Comparison of ENCODE assay signal across 8 cellular contexts in the genomic region with DNA sequence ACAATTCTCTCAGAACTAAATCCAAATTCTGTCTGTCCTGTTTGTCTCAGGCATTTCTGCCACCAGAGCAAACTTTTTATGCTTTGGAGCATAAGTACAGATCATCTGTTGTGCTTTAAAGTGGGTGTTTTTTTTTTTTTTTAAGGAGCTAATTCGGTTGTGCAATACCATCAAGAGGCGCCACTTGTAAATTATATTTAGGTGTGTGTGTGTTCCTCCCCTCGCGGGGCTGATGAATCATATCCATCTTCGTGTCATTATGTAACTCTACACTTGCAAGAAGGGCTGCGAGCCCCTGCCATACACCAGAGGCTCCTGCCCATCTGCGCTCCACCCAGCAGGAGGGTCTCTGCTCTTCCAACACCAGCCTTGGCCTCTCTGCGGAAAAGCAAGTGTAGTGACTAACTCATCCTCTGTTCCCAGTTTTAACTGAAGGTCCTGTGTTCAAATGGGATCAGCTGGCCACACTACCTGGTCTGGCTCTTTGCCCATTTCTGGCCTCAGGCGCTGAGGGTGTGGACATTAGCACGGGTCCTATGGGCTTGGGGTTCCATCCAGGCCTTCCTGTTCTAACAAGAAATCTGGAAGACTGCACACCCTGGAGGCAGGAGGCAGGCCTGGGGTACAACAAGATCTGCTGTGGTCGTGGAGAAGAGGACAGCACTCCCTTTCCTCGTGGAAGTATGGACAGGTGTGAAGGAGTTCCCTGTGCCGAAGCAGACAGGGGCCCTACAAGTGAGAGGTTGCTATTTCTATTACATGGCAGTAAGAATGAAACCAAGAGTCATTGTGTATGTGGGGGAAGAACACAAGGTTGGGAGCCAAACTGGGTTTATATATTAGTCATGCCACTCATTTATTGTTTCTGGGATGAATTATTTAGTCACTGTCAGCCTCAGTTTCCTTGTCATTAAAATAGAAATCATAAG.
DNase-seq lines count a peak whose midpoint lies in the region; ATAC-seq and TF ChIP-seq lines count a peak whose summit lies in the region.

No MANE protein-coding gene starts in this region.

- H4K20me1 ChIP-seq in GM23248 (ENCODE audit: insufficient read depth), result no peaks in the 10 kb centered on the region

- peak; percentile 86 to 95 (median 93) for ATAC-seq in psoas muscle
- no peak for ATAC-seq in CD8-positive, alpha-beta T cell

- H2AFZ ChIP-seq in GM23248, result peak overlapping the region; percentile 11; the same call in 1 of the 2 replicates

- no peak overlapping the region for H3K27ac Mint-ChIP-seq in CD8-positive, alpha-beta T cell

- POLR2A ChIA-PET in CD8-positive, alpha-beta T cell (lab: Charles Lee), result no interaction called here

- no peak for TF ChIP-seq POLR2A in tibial nerve (IDR thresholded peaks at IDR 0.05)

- no peaks in the 10 kb centered on the region for H3K9me3 Mint-ChIP-seq in CD8-positive, alpha-beta T cell

- H3K4me3 Mint-ChIP-seq in CD8-positive, alpha-beta T cell, result no peak overlapping the region

- H3K9me3 ChIP-seq in GM23248 (ENCODE audit: low read depth) (no peaks in the 10 kb centered on the region), MG63 (no peaks in the 10 kb centered on the region), psoas muscle (no peaks in the 10 kb centered on the region), tibial nerve (no peaks in the 10 kb centered on the region)
- H3K9me3 ChIP-seq in CD8-positive, alpha-beta T cell (ENCODE audit: low read length), result no peaks in the 10 kb centered on the region

- CTCF ChIA-PET in CD8-positive, alpha-beta T cell (lab: Charles Lee), result interaction anchor here (0.9 to 1.4 kb wide), 2 partner anchors 16 to 17 kb away, joined by 4 to 6 read pairs; no protein-coding TSS in a partner anchor

- H3K27ac ChIP-seq in GM23248 (peak overlapping the region; percentile 45), caudate nucleus (ENCODE audit: low read depth, low read length) (peak overlapping the region; percentile 86), psoas muscle (peak overlapping the region; percentile 84), tibial nerve (peak overlapping the region in 2 of 4 donors; percentile 53 to 69)
- H3K27ac ChIP-seq in CD8-positive, alpha-beta T cell (ENCODE audit: low read depth, low read length), result no peak overlapping the region

- DNase-seq in NCI-H82 (lab: John Stamatoyannopoulos, UW) (peak; percentile 71), NCI-H82 treated with DMSO at 0.1 percent for 48 hours (lab: John Stamatoyannopoulos, UW; ENCODE audit: unreplicated experiment) (no peak), GM23248 (peak; percentile 76), MG63 (peak; percentile 52), caudate nucleus (lab: John Stamatoyannopoulos, UW) (peak in 31 of 61 donors; percentile 1 to 85 (median 27)), psoas muscle (peak; percentile 41 to 71), tibial nerve (ENCODE audit: low spot score in 2 of 2) (no peak)
- DNase-seq in CD8-positive, alpha-beta T cell, result no peak

- peaks cover 37% of the 10 kb centered on the region for H3F3A ChIP-seq in GM23248 (ENCODE audit: insufficient read depth)

- H3K4me3 ChIP-seq in GM23248 (peak overlapping the region; percentile 39), MG63 (no peak overlapping the region), psoas muscle (peak overlapping the region; percentile 38), tibial nerve (no peak overlapping the region)
- no peak overlapping the region for H3K4me3 ChIP-seq in CD8-positive, alpha-beta T cell (ENCODE audit: low read depth, low read length)

- H3K27me3 Mint-ChIP-seq in CD8-positive, alpha-beta T cell (ENCODE audit: low read depth), result peaks cover 19% of the 10 kb centered on the region

- no peaks in the 10 kb centered on the region for H3K9me2 ChIP-seq in GM23248 (ENCODE audit: insufficient read depth)

- no peaks in the 10 kb centered on the region for H3K36me3 Mint-ChIP-seq in CD8-positive, alpha-beta T cell

- TF ChIP-seq CTCF in psoas muscle (IDR thresholded peaks at IDR 0.05), result no peak
- no peak for TF ChIP-seq CTCF in CD8-positive, alpha-beta T cell (IDR thresholded peaks at IDR 0.05)
- TF ChIP-seq CTCF in tibial nerve (IDR thresholded peaks at IDR 0.05), result peak in 1 of 5 experiments; percentile 9

- no peaks in the 10 kb centered on the region for H3K4me1 Mint-ChIP-seq in CD8-positive, alpha-beta T cell (ENCODE audit: low read depth)

- TF ChIP-seq EP300 in tibial nerve (IDR thresholded peaks at IDR 0.05), result no peak

- H3K27me3 ChIP-seq in GM23248 (replicated peaks; ENCODE audit: insufficient read depth), result no peaks in the 10 kb centered on the region
- no peaks in the 10 kb centered on the region for H3K27me3 ChIP-seq in MG63
- no peaks in the 10 kb centered on the region for H3K27me3 ChIP-seq in psoas muscle (ENCODE audit: insufficient read depth in 3 of 3, low read length in 2 of 3)
- H3K27me3 ChIP-seq in CD8-positive, alpha-beta T cell (ENCODE audit: insufficient read depth, low read length), result no peaks in the 10 kb centered on the region
- H3K27me3 ChIP-seq in tibial nerve, result no peaks in the 10 kb centered on the region

- WGBS in GM23248 (ENCODE audit: low coverage in 1 of 2, low lambda C conversion rate in 2 of 2, missing lambda C conversion rate in 2 of 2), 2 experiments, result 21 to 22% methylated on average over 13 of the region's 13 CpGs
- WGBS in psoas muscle, 3 donors, result 58 to 65% (median 59%) methylated on average over 13 of the region's 13 CpGs
- WGBS in tibial nerve, 2 donors, result 70 to 73% methylated on average over 13 of the region's 13 CpGs

- H3K9ac ChIP-seq in GM23248, result peak overlapping the region; percentile 21; the same call in 1 of the 2 replicates

- H3K79me2 ChIP-seq in GM23248 (ENCODE audit: insufficient read depth), result no peaks in the 10 kb centered on the region

- H3K36me3 ChIP-seq in GM23248 (ENCODE audit: low read depth), result no peaks in the 10 kb centered on the region
- H3K36me3 ChIP-seq in MG63, result no peaks in the 10 kb centered on the region
- no peaks in the 10 kb centered on the region for H3K36me3 ChIP-seq in psoas muscle (ENCODE audit: insufficient read depth in 1 of 2, low read depth in 1 of 2)
- H3K36me3 ChIP-seq in CD8-positive, alpha-beta T cell (ENCODE audit: insufficient read depth, low read length), result no peaks in the 10 kb centered on the region
- H3K36me3 ChIP-seq in tibial nerve, result no peaks in the 10 kb centered on the region

- H3K4me2 ChIP-seq in GM23248 (ENCODE audit: unreplicated experiment), result peak overlapping the region; percentile 75

- intact Hi-C loops in psoas muscle (cut with DNase I), result loop anchor here in 1 of 2 donors (5.0 kb wide), 1 partner anchor 96 kb away; the partner anchor contains the start of gene MBNL2
- intact Hi-C loops in CD8-positive, alpha-beta T cell (cut with DNase I, micrococcal nuclease), result no loop called here

- peaks cover 44% of the 10 kb centered on the region for H3K4me1 ChIP-seq in GM23248 (ENCODE audit: insufficient read depth)
- H3K4me1 ChIP-seq in psoas muscle, result peaks cover 40% of the 10 kb centered on the region
- H3K4me1 ChIP-seq in CD8-positive, alpha-beta T cell (ENCODE audit: insufficient read depth, low read length), result no peaks in the 10 kb centered on the region
- H3K4me1 ChIP-seq in tibial nerve, result peaks cover 0 to 49% (median 23%) of the 10 kb centered on the region in 4 donors

- in situ Hi-C loops in GM23248 (cut with MboI), result no loop called here

Comparison
In these comparisons a context has a peak if more than half of its experiments do, and no peak if none do; other contexts are left out.
1. DNase-seq: peak in NCI-H82 (single experiment), GM23248 (single experiment), MG63 (single experiment), caudate nucleus (31 of 61) and psoas muscle (2 of 2); none in NCI-H82 treated with DMSO at 0.1 percent for 48 hours (single experiment), CD8-positive, alpha-beta T cell (0 of 7) and tibial nerve (0 of 2).
2. H3K4me3 ChIP-seq: peak in GM23248 (single experiment) and psoas muscle (single experiment); none in MG63 (single experiment), CD8-positive, alpha-beta T cell (single experiment) and tibial nerve (0 of 4).